In the genomic region with DNA sequence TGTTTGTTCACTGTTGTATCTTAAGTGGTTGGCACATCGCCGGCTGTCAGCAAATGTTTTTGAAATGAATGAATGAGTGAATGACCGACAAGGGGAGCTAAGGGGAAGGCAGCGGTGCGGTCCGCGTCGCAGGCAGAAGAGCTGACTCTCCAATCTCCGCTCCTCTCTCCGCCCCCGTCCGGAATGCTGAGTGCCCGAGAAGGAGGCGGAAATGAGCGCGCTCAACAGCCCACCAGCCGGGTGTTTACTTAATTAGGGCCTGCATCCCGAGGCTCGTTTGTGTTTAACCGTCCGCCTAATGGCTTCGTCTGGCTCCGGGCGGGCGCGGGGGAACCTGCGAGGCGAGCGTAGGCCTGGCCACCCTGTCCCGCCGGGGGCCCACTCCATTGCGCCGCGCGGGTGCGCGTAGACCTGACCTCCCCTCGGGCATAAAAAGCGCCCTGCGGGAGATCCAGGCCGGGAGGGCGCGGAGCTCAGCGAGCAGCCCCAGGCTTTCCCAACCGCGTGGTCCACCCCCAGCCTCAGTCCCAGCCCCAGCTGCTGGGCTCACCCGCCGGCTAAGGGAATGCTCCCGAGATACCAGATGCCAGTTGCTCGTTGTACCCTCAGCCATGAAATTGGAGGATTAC, we compare ENCODE assay signal across 9 cellular contexts. TPM values are rescaled to one million over a fixed set of nuclear protein-coding genes. Genes with fewer than 3 reads are reported as not detected.
DNase-seq lines count a peak whose midpoint lies in the region; ATAC-seq and TF ChIP-seq lines count a peak whose summit lies in the region.
"Had no signal": no experiment of that assay in that cellular context is flagged by ENCODE, and none has a peak within 500 bp of the region (broad histone marks: within the 10 kb centered on the region; RNA-seq: fewer than 3 reads in every experiment).

No MANE protein-coding gene starts in this region.

- H3K36me3 ChIP-seq in left lung: no peaks in the 10 kb centered on the region

- ATAC-seq in left lung (peak; percentile 64), GM18520 (IDR thresholded peaks at IDR 0.05; ENCODE audit: unreplicated experiment) (no peak)

- in situ Hi-C loops in astrocyte of the cerebellum (cut with HindIII; ENCODE audit: low sequenced_read_pairs): no loop called here

- intact Hi-C loops in left lung (cut with DNase I): no loop called here

- H3K9me3 ChIP-seq in left lung: no peaks in the 10 kb centered on the region

- TF ChIP-seq CTCF in astrocyte of the cerebellum (IDR thresholded peaks at IDR 0.05; ENCODE audit: low read depth, low read length, missing control alignments) (no peak), left lung (IDR thresholded peaks at IDR 0.05) (no peak)

- peak overlapping the region; percentile 3 for H3K4me3 ChIP-seq in astrocyte of the cerebellum (ENCODE audit: low read depth, low read length)
- H3K4me3 ChIP-seq in left lung: peak overlapping the region; percentile 18 to 24

- H3K27me3 ChIP-seq in left lung: peaks cover 42 to 73% of the 10 kb centered on the region in 2 donors

- no peak overlapping the region for H3K27ac ChIP-seq in left lung

- DNase-seq in stimulated activated CD4-positive, alpha-beta T cell treated with anti-CD3 and anti-CD28 coated beads, Interleukin-15, amount 100 ng/mL, for 24 hours: peak; percentile 27
- DNase-seq in stimulated activated CD4-positive, alpha-beta T cell treated with anti-CD3 and anti-CD28 coated beads, Interleukin-4, amount 100 ng/mL, for 24 hours: no peak
- DNase-seq in astrocyte of the cerebellum (ENCODE audit: low read depth) (no peak), left lung (peak; percentile 76 to 86), GOT3 (lab: John Stamatoyannopoulos, UW) (no peak), SKM-1 treated with dmso at 0.1 percent for 144 hours (lab: John Stamatoyannopoulos, UW; ENCODE audit: unreplicated experiment) (no peak), NCI-H146 (lab: John Stamatoyannopoulos, UW) (no peak)
- DNase-seq: DND-41 had no signal

- peaks cover 15 to 26% of the 10 kb centered on the region in 2 donors for H3K4me1 ChIP-seq in left lung

RNA-seq across cellular contexts. Expression of gene CDH3, which starts 2.6 kb away (rescaled TPM):
- total RNA-seq in left lung: 10 to 100 TPM; 12.8 to 59.7 TPM

Comparison
In these comparisons a context has a peak if more than half of its experiments do, and no peak if none do; other contexts are left out.
1. DNase-seq: peak in stimulated activated CD4-positive, alpha-beta T cell treated with anti-CD3 and anti-CD28 coated beads, Interleukin-15, amount 100 ng/mL, for 24 hours (single experiment) and left lung (2 of 2); none in stimulated activated CD4-positive, alpha-beta T cell treated with anti-CD3 and anti-CD28 coated beads, Interleukin-4, amount 100 ng/mL, for 24 hours (single experiment), astrocyte of the cerebellum (single experiment), GOT3 (single experiment), SKM-1 treated with dmso at 0.1 percent for 144 hours (single experiment) and NCI-H146 (single experiment).